Comparison of ENCODE assay signal across 1 cellular context in genomic region chr1:202067188-202067977, GRCh38.
TF ChIP-seq lines count a peak whose summit lies in the region.

No MANE protein-coding gene starts in this region.

TF ChIP-seq in H1, 55 proteins besides CTCF, POLR2A, EP300 and RAD21:
- TF ChIP-seq HDAC6 (IDR thresholded peaks at IDR 0.05; ENCODE audit: low read depth, low read length) (no peak), NRF1 (IDR thresholded peaks at IDR 0.05; ENCODE audit: low read depth, low read length) (no peak), SIN3A (conservative IDR thresholded peaks at IDR 0.05 in 1 of 2, IDR thresholded peaks at IDR 0.05 in 1 of 2; ENCODE audit: low read depth in 1 of 2, low read length in 2 of 2) (no peak), EZH2 (IDR thresholded peaks at IDR 0.05; ENCODE audit: low read depth, low read length, severe bottlenecking) (no peak), BRCA1 (IDR thresholded peaks at IDR 0.05; ENCODE audit: low read depth, low read length) (no peak), RBBP5 (IDR thresholded peaks at IDR 0.05; ENCODE audit: borderline replicate concordance, low read depth, low read length) (no peak), YY1 (IDR thresholded peaks at IDR 0.05; ENCODE audit: low read depth, low read length) (no peak), BCL11A (IDR thresholded peaks at IDR 0.05; ENCODE audit: low read depth in 2 of 2, low read length in 2 of 2) (no peak)
